In genomic region chr10:104766341-104766740, GRCh38 we compare ENCODE assay signal across 13 cellular contexts.
DNase-seq lines count a peak whose midpoint lies in the region; ATAC-seq and TF ChIP-seq lines count a peak whose summit lies in the region.
"Had no signal": no experiment of that assay in that cellular context is flagged by ENCODE, and none has a peak within 500 bp of the region (broad histone marks: within the 10 kb centered on the region; RNA-seq: fewer than 3 reads in every experiment).

No MANE protein-coding gene starts in this region.

- no peaks in the 10 kb centered on the region for H3K36me3 ChIP-seq in HCT116 (ENCODE audit: control insufficient read depth in 1 of 2, insufficient read depth in 2 of 2, low read length in 2 of 2)
- H3K36me3 ChIP-seq in gastroesophageal sphincter = no peaks in the 10 kb centered on the region
- H3K36me3 ChIP-seq: lower lobe of right lung had no signal

- intact Hi-C loops in HCT116 (cut with micrococcal nuclease) = loop anchor here (2.0 kb wide), 1 partner anchor 1408 kb away; no protein-coding TSS in a partner anchor

- H3K4me3 ChIP-seq in HCT116 (replicated peaks in 1 of 2; ENCODE audit: low read depth in 1 of 2, low read length in 2 of 2) (no peak overlapping the region), gastroesophageal sphincter (no peak overlapping the region)
- H3K4me3 ChIP-seq: GM23338, lower lobe of right lung had no signal

- DNase-seq in A172 (ENCODE audit: low spot score) = peak; percentile 6
- peak; percentile 67 for DNase-seq in HCT116 (ENCODE audit: low read depth, low spot score)
- DNase-seq in T1000 (lab: John Stamatoyannopoulos, UW) = peak; percentile 10
- DNase-seq in glomerular visceral epithelial cell (ENCODE audit: extremely low spot score) = peak; percentile 9
- DNase-seq in retina = no peak
- DNase-seq in DMS 273 (lab: John Stamatoyannopoulos, UW; ENCODE audit: unreplicated experiment) = no peak
- DNase-seq: activated CD4-positive, CD25-positive, alpha-beta regulatory T cell; activated T-cell treated with anti-CD3 and anti-CD28 coated beads, Interleukin-2, amount 50 U/mL, for 48 hours; lower lobe of right lung; NCI-H526 had no signal

- 80% methylated on average over 1 of the region's 2 CpGs; no CpG with 5 or more reads in 1 of the 2 donors for WGBS in gastroesophageal sphincter (ENCODE audit: low coverage in 1 of 2), 2 donors

- CTCF ChIA-PET in HCT116 (lab: Charles Lee) = interaction anchor here (0.7 kb wide), 1 partner anchor 10 kb away, joined by 3 read pairs; no protein-coding TSS in a partner anchor

- TF ChIP-seq POLR2A in HCT116 (IDR thresholded peaks at IDR 0.05; ENCODE audit: borderline replicate concordance, extremely low read depth, insufficient read depth, insufficient read length) (no peak), gastroesophageal sphincter (IDR thresholded peaks at IDR 0.05) (no peak)

- peak overlapping the region; percentile 40 for H3K4me2 ChIP-seq in HCT116 (ENCODE audit: low read length)

- no TSS peak for BruUV-seq in HCT116 (replicated peaks; lab: Mats Ljungman, UMichigan)

- H3K27me3 ChIP-seq in HCT116 (ENCODE audit: insufficient read depth, low read length) = peaks cover 45% of the 10 kb centered on the region
- no peaks in the 10 kb centered on the region for H3K27me3 ChIP-seq in gastroesophageal sphincter

- no peak overlapping the region for H2AFZ ChIP-seq in HCT116 (ENCODE audit: low read depth, low read length, poor library complexity, severe bottlenecking)
- H2AFZ ChIP-seq: GM23338 had no signal

- no peak for TF ChIP-seq CTCF in HCT116 (IDR thresholded peaks at IDR 0.05 in 2 of 3, conservative IDR thresholded peaks at IDR 0.05 in 1 of 3; ENCODE audit: borderline replicate concordance in 1 of 3, insufficient read depth in 1 of 3, low read depth in 2 of 3, low read length in 2 of 3)
- TF ChIP-seq CTCF in gastroesophageal sphincter (IDR thresholded peaks at IDR 0.05) = no peak

- no peak for TF ChIP-seq EP300 in gastroesophageal sphincter (IDR thresholded peaks at IDR 0.05)

- H3K79me2 ChIP-seq in HCT116 (ENCODE audit: insufficient read depth, low read length) = no peaks in the 10 kb centered on the region

- no peaks in the 10 kb centered on the region for H3K9me2 ChIP-seq in HCT116 (ENCODE audit: insufficient read depth)

- no peak overlapping the region for H3K9ac ChIP-seq in HCT116 (ENCODE audit: low read length)

- H3K4me1 ChIP-seq in HCT116 (ENCODE audit: control insufficient read depth in 1 of 2, insufficient read depth in 2 of 2, low read length in 2 of 2) (peaks cover 0 to 13% of the 10 kb centered on the region in 2 experiments; a peak in 2 of 4 replicates), gastroesophageal sphincter (no peaks in the 10 kb centered on the region)
- H3K4me1 ChIP-seq: lower lobe of right lung had no signal

- no peaks in the 10 kb centered on the region for H4K20me1 ChIP-seq in HCT116 (ENCODE audit: insufficient read depth)

- POLR2A ChIA-PET in HCT116 (lab: Charles Lee) = no interaction called here

- no peak for TF ChIP-seq RAD21 in HCT116 (IDR thresholded peaks at IDR 0.05; ENCODE audit: low read depth)

- ATAC-seq in HCT116 (peak; percentile 90), GM21515 (IDR thresholded peaks at IDR 0.05; ENCODE audit: unreplicated experiment) (no peak), gastroesophageal sphincter (no peak)

- H3K9me3 ChIP-seq in HCT116 (ENCODE audit: control insufficient read depth in 1 of 2, insufficient read depth in 1 of 2, low read depth in 1 of 2, low read length in 2 of 2) (no peaks in the 10 kb centered on the region), gastroesophageal sphincter (no peaks in the 10 kb centered on the region)
- H3K9me3 ChIP-seq: lower lobe of right lung had no signal

- H3K27ac ChIP-seq in HCT116 (ENCODE audit: low read depth, low read length) (no peak overlapping the region), gastroesophageal sphincter (no peak overlapping the region)
- H3K27ac ChIP-seq: lower lobe of right lung had no signal

- RAD21 ChIA-PET in HCT116 (lab: Charles Lee; ENCODE audit: low non-redundant PET in 1 of 2, low total read pairs in 2 of 2, uncharacterized antibody in 2 of 2, unreplicated experiment in 2 of 2) = no interaction called here

TF ChIP-seq in HCT116, 20 proteins besides CTCF, POLR2A, EP300 and RAD21:
- TF ChIP-seq FOSL1 (IDR thresholded peaks at IDR 0.05; ENCODE audit: low read depth) (peak; percentile 95), YY1 (IDR thresholded peaks at IDR 0.05; ENCODE audit: extremely low read depth, insufficient replicate concordance, low read depth, low read length) (peak; percentile 67), REST (IDR thresholded peaks at IDR 0.05; ENCODE audit: low read depth) (no peak), CBX3 (IDR thresholded peaks at IDR 0.05; ENCODE audit: low read depth) (peak; percentile 91), JUND (IDR thresholded peaks at IDR 0.05) (peak; percentile 94), POLR2AphosphoS5 (IDR thresholded peaks at IDR 0.05; ENCODE audit: low read depth, low read length) (peak; percentile 64), ZNF274 (IDR thresholded peaks at IDR 0.05; ENCODE audit: low read depth, low read length) (no peak), CEBPB (IDR thresholded peaks at IDR 0.05; ENCODE audit: low read depth) (no peak), TCF7L2 (IDR thresholded peaks at IDR 0.05; ENCODE audit: borderline replicate concordance, extremely low read depth, insufficient read depth, insufficient read length) (peak; percentile 34), SP1 (IDR thresholded peaks at IDR 0.05; ENCODE audit: low read depth) (peak; percentile 66)
TF ChIP-seq in HCT116: peak in this region for 7.

Comparison
In these comparisons a context has a peak if more than half of its experiments do, and no peak if none do; other contexts are left out.
1. DNase-seq: peak in A172 (single experiment), HCT116 (single experiment), T1000 (single experiment) and glomerular visceral epithelial cell (single experiment); none in retina (single experiment) and DMS 273 (single experiment).